1 cellular context compared by ENCODE assay signal in the genomic region with DNA sequence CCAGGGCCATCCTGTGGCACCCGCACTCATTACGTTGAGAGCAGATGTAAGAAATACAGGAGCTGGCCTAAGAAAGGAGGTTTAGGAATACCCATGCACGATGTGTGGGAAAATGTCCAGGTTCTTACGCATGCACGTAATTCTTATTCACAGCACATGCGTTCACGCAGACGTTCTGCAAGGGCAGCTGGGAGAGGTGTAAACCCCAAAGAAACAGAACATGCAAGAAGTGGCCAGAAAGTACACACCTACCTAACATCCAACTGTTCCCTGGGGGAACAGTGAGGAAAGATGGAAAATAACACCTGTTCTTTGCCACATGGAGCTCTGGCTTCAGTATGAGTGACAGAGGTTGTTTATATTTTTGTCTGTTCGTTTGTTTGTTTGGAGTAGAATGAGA.
TF ChIP-seq lines count a peak whose summit lies in the region.

No MANE protein-coding gene starts in this region.

TF ChIP-seq in H1, 55 proteins besides CTCF, POLR2A, EP300 and RAD21:
- TF ChIP-seq TEAD4 (IDR thresholded peaks at IDR 0.05; ENCODE audit: low read depth, low read length) (no peak), MAFK (IDR thresholded peaks at IDR 0.05; ENCODE audit: low read depth, low read length) (no peak), CHD7 (IDR thresholded peaks at IDR 0.05; ENCODE audit: insufficient replicate concordance, low read length) (no peak), EGR1 (IDR thresholded peaks at IDR 0.05; ENCODE audit: borderline replicate concordance, low read depth, low read length) (no peak), ZNF274 (IDR thresholded peaks at IDR 0.05; ENCODE audit: borderline replicate concordance, extremely low read depth, low read length) (no peak), HDAC2 (IDR thresholded peaks at IDR 0.05; ENCODE audit: borderline replicate concordance in 1 of 2, low read depth in 2 of 2, low read length in 2 of 2) (no peak), RBBP5 (IDR thresholded peaks at IDR 0.05; ENCODE audit: borderline replicate concordance, low read depth, low read length) (no peak)
- TF ChIP-seq, protein P1, sequence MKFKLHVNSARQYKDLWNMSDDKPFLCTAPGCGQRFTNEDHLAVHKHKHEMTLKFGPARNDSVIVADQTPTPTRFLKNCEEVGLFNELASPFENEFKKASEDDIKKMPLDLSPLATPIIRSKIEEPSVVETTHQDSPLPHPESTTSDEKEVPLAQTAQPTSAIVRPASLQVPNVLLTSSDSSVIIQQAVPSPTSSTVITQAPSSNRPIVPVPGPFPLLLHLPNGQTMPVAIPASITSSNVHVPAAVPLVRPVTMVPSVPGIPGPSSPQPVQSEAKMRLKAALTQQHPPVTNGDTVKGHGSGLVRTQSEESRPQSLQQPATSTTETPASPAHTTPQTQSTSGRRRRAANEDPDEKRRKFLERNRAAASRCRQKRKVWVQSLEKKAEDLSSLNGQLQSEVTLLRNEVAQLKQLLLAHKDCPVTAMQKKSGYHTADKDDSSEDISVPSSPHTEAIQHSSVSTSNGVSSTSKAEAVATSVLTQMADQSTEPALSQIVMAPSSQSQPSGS (IDR thresholded peaks at IDR 0.05; ENCODE audit: low read length) = no peak
- TF ChIP-seq, protein P2, sequence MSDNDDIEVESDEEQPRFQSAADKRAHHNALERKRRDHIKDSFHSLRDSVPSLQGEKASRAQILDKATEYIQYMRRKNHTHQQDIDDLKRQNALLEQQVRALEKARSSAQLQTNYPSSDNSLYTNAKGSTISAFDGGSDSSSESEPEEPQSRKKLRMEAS (IDR thresholded peaks at IDR 0.05) = no peak
